ENCODE assay signal across 14 cellular contexts in the genomic region with DNA sequence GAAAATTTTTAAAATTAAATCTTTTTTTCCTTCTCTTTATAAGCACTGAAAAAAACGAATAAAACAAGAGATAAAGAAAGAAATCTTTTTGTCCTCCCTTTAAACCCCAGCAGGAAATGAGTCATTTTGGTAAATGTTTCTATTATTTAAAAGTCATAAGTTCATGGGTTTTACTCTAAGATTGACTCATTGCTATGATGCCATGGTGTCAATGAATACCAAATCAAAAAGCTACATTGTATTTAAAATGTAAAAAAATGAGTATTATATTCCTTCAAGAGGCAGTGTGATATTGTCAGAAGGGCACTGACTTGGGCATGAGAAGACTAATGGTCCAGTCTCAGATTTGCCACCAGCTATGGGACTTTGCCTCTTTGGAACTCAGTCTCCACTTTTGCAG.
DNase-seq lines count a peak whose midpoint lies in the region; ATAC-seq and TF ChIP-seq lines count a peak whose summit lies in the region.
"Had no signal": no experiment of that assay in that cellular context is flagged by ENCODE, and none has a peak within 500 bp of the region (broad histone marks: within the 10 kb centered on the region; RNA-seq: fewer than 3 reads in every experiment).

No MANE protein-coding gene starts in this region.

- H3K27ac ChIP-seq in foreskin keratinocyte (no peak overlapping the region), colonic mucosa (no peak overlapping the region)
- H3K27ac ChIP-seq: right atrium auricular region had no signal

- no peaks in the 10 kb centered on the region for H3K4me1 ChIP-seq in foreskin keratinocyte
- no peaks in the 10 kb centered on the region for H3K4me1 ChIP-seq in colonic mucosa
- H3K4me1 ChIP-seq: right atrium auricular region had no signal

- intact Hi-C loops in colonic mucosa (cut with DNase I), result no loop called here

- peak; percentile 91 for ATAC-seq in GM18870 (IDR thresholded peaks at IDR 0.05; ENCODE audit: unreplicated experiment)
- ATAC-seq in HG02623 (IDR thresholded peaks at IDR 0.05; ENCODE audit: unreplicated experiment), result peak; percentile 65
- peak; percentile 94 for ATAC-seq in HG03565 (IDR thresholded peaks at IDR 0.05; ENCODE audit: unreplicated experiment)
- ATAC-seq in foreskin keratinocyte, result peak; percentile 91
- ATAC-seq: HCT116 had no signal

- H3K4me3 ChIP-seq in colonic mucosa, result no peak overlapping the region
- H3K4me3 ChIP-seq: right atrium auricular region had no signal

- H3K36me3 ChIP-seq in colonic mucosa, result no peaks in the 10 kb centered on the region
- H3K36me3 ChIP-seq: right atrium auricular region had no signal

- TF ChIP-seq CTCF in foreskin keratinocyte (conservative IDR thresholded peaks at IDR 0.05) (no peak), GM13977 (IDR thresholded peaks at IDR 0.05; ENCODE audit: extremely low read depth, insufficient read depth, missing control alignments) (no peak), colonic mucosa (IDR thresholded peaks at IDR 0.05) (no peak)

- H3K27me3 ChIP-seq in foreskin keratinocyte (peaks cover 2% of the 10 kb centered on the region), colonic mucosa (no peaks in the 10 kb centered on the region)
- H3K27me3 ChIP-seq: right atrium auricular region had no signal

- in situ Hi-C loops in GM13977 (cut with MboI; ENCODE audit: low pct_unique_long_range_greater_than_20kb, low sequenced_read_pairs, unreplicated experiment), result no loop called here

- DNase-seq in foreskin keratinocyte (peak; percentile 18 to 58), GOT3 (lab: John Stamatoyannopoulos, UW) (no peak), GM13977 (ENCODE audit: low spot score) (no peak), NCI-H2081 treated with DMSO at 0.1 percent for 48 hours (lab: John Stamatoyannopoulos, UW) (no peak), colonic mucosa (no peak)
- DNase-seq: activated T-cell treated with anti-CD3 and anti-CD28 coated beads, Interleukin-2, amount 50 U/mL, for 4 hours; DND-41; effector CD8-positive, alpha-beta T cell; NCI-H187 treated with DMSO at 0.1 percent for 48 hours had no signal

- no peak overlapping the region for H3K9ac ChIP-seq in colonic mucosa (ENCODE audit: low read depth in 2 of 2, low read length in 2 of 2)

- H3K9me3 ChIP-seq in colonic mucosa, result no peaks in the 10 kb centered on the region
- H3K9me3 ChIP-seq: right atrium auricular region had no signal

Comparison
In these comparisons a context has a peak if more than half of its experiments do, and no peak if none do; other contexts are left out.
1. DNase-seq: peak in foreskin keratinocyte (2 of 2); none in GOT3 (single experiment), GM13977 (single experiment), NCI-H2081 treated with DMSO at 0.1 percent for 48 hours (single experiment) and colonic mucosa (single experiment).
2. Peak in every context shown above with its lines, with median percentiles within 50 percentile points of each other: ATAC-seq.